25 cellular contexts compared by ENCODE assay signal in genomic region chr22:43478621-43479285, GRCh38.
"Had no signal": no experiment of that assay in that cellular context is flagged by ENCODE, and none has a peak within 500 bp of the region (broad histone marks: within the 10 kb centered on the region; RNA-seq: fewer than 3 reads in every experiment).

No MANE protein-coding gene starts in this region.

- H3K27me3 ChIP-seq: colonic mucosa, uterus had no signal

- H3K79me2 ChIP-seq: parathyroid adenoma had no signal

- H3K4me3 Mint-ChIP-seq: activated CD4-positive, alpha-beta T cell treated with anti-CD3 and anti-CD28 coated beads, Interleukin-2, amount 10 ng/mL, durations not matched to agents 24 days and 14 days; activated naive CD4-positive, alpha-beta T cell treated with anti-CD3 and anti-CD28 coated beads for 36 hours; activated naive CD8-positive, alpha-beta T cell treated with anti-CD3 and anti-CD28 coated beads, Interleukin-2, amount 10 ng/mL, durations not matched to agents 7 days and 5 days; activated T-cell treated with anti-CD3 and anti-CD28 coated beads, Interleukin-2, amount 50 U/mL, for 72 hours; central memory CD8-positive, alpha-beta T cell; nephron progenitor cell; T-cell had no signal

- DNase-seq: activated CD4-positive, alpha-beta T cell treated with anti-CD3 and anti-CD28 coated beads, Interleukin-2, amount 10 ng/mL, durations not matched to agents 24 days and 14 days; activated naive CD4-positive, alpha-beta T cell treated with anti-CD3 and anti-CD28 coated beads for 36 hours; activated naive CD8-positive, alpha-beta T cell treated with anti-CD3 and anti-CD28 coated beads, Interleukin-2, amount 10 ng/mL, durations not matched to agents 7 days and 5 days; activated T-cell treated with anti-CD3 and anti-CD28 coated beads for 4 hours; activated T-cell treated with anti-CD3 and anti-CD28 coated beads, Interleukin-2, amount 50 U/mL, for 72 hours; amniotic stem cell; colonic mucosa; effector CD8-positive, alpha-beta T cell; esophagus squamous epithelium; foreskin melanocyte; left ventricle myocardium inferior; naive B cell; nephron progenitor cell; nucleus accumbens; right cardiac atrium; stimulated activated CD4-positive, alpha-beta T cell treated with anti-CD3 and anti-CD28 coated beads, Interleukin-2, amount 100 ng/mL, for 48 hours; stimulated activated naive CD8-positive, alpha-beta T cell treated with anti-CD3 and anti-CD28 coated beads, Interleukin-15, Interleukin-2, amounts not matched to agents 100 U/mL and 50 U/mL, for 24 hours; T-cell; trophoblast cell; uterus had no signal

- H3K36me3 Mint-ChIP-seq: activated naive CD8-positive, alpha-beta T cell treated with anti-CD3 and anti-CD28 coated beads, Interleukin-2, amount 10 ng/mL, durations not matched to agents 7 days and 5 days; naive B cell; T-cell had no signal

- H3K9me3 Mint-ChIP-seq: activated CD4-positive, alpha-beta T cell treated with anti-CD3 and anti-CD28 coated beads, Interleukin-2, amount 10 ng/mL, durations not matched to agents 24 days and 14 days; activated naive CD4-positive, alpha-beta T cell treated with anti-CD3 and anti-CD28 coated beads for 36 hours; activated naive CD8-positive, alpha-beta T cell treated with anti-CD3 and anti-CD28 coated beads, Interleukin-2, amount 10 ng/mL, durations not matched to agents 7 days and 5 days; activated T-cell treated with anti-CD3 and anti-CD28 coated beads, Interleukin-2, amount 50 U/mL, for 72 hours; central memory CD8-positive, alpha-beta T cell; naive B cell; nephron progenitor cell; T-cell had no signal

- H3K36me3 ChIP-seq: colonic mucosa, esophagus squamous epithelium, left ventricle myocardium inferior, thoracic aorta, uterus had no signal

- H2AFZ ChIP-seq: parathyroid adenoma had no signal

- H3K27ac ChIP-seq: colonic mucosa, epithelial cell of prostate, esophagus squamous epithelium, left ventricle myocardium inferior, parathyroid adenoma, thoracic aorta, uterus, VCaP had no signal

- H3K27ac Mint-ChIP-seq: activated CD4-positive, alpha-beta T cell treated with anti-CD3 and anti-CD28 coated beads, Interleukin-2, amount 10 ng/mL, durations not matched to agents 24 days and 14 days; activated naive CD4-positive, alpha-beta T cell treated with anti-CD3 and anti-CD28 coated beads for 36 hours; activated naive CD8-positive, alpha-beta T cell treated with anti-CD3 and anti-CD28 coated beads, Interleukin-2, amount 10 ng/mL, durations not matched to agents 7 days and 5 days; activated T-cell treated with anti-CD3 and anti-CD28 coated beads, Interleukin-2, amount 50 U/mL, for 72 hours; nephron progenitor cell; T-cell had no signal

- H3K4me3 ChIP-seq: colonic mucosa, esophagus squamous epithelium, left ventricle myocardium inferior, thoracic aorta, uterus had no signal

- H3K27me3 Mint-ChIP-seq: activated CD4-positive, alpha-beta T cell treated with anti-CD3 and anti-CD28 coated beads, Interleukin-2, amount 10 ng/mL, durations not matched to agents 24 days and 14 days; activated naive CD8-positive, alpha-beta T cell treated with anti-CD3 and anti-CD28 coated beads, Interleukin-2, amount 10 ng/mL, durations not matched to agents 7 days and 5 days; central memory CD8-positive, alpha-beta T cell; naive B cell had no signal

- H3K9me3 ChIP-seq: colonic mucosa, esophagus squamous epithelium, left ventricle myocardium inferior, thoracic aorta, uterus had no signal

- H3K4me1 ChIP-seq: colonic mucosa, esophagus squamous epithelium, left ventricle myocardium inferior, parathyroid adenoma, uterus had no signal
